ENCODE assay signal across 1 cellular context in the genomic region with DNA sequence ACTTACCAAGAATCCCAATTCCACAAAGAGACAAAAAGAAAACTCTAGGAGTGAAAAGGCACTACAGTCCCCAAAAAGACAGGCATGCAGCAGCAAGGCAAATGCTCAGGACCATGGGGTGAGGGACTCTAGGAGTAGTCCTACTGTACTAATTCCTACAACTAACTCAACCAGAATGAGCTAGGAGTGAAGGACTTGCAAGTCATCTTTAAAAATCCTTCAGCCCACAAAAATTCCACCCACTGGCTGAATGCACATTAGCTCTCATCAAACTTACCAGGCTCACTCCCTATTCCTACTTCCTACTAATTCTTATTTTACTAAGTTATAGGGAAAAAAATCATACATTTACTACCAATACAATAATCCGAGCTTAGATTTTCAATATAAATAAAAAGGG.
TF ChIP-seq lines count a peak whose summit lies in the region.

No MANE protein-coding gene starts in this region.

TF ChIP-seq in IMR-90, 13 proteins besides CTCF, POLR2A, EP300 and RAD21 (continued from another document):
- TF ChIP-seq, protein P1, sequence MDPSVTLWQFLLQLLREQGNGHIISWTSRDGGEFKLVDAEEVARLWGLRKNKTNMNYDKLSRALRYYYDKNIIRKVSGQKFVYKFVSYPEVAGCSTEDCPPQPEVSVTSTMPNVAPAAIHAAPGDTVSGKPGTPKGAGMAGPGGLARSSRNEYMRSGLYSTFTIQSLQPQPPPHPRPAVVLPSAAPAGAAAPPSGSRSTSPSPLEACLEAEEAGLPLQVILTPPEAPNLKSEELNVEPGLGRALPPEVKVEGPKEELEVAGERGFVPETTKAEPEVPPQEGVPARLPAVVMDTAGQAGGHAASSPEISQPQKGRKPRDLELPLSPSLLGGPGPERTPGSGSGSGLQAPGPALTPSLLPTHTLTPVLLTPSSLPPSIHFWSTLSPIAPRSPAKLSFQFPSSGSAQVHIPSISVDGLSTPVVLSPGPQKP (IDR thresholded peaks at IDR 0.05; ENCODE audit: borderline replicate concordance, low read depth, low read length): no peak
- TF ChIP-seq RCOR1 (IDR thresholded peaks at IDR 0.05; ENCODE audit: insufficient replicate concordance, low read length): no peak
- TF ChIP-seq MAZ (IDR thresholded peaks at IDR 0.05; ENCODE audit: borderline replicate concordance, low read depth, low read length): no peak
- no peak for TF ChIP-seq MXI1 (IDR thresholded peaks at IDR 0.05; ENCODE audit: borderline replicate concordance, low read depth, low read length)
- TF ChIP-seq CHD1 (IDR thresholded peaks at IDR 0.05; ENCODE audit: low read depth, low read length): no peak
- no peak for TF ChIP-seq FOS (IDR thresholded peaks at IDR 0.05; ENCODE audit: low read depth, low read length)
- TF ChIP-seq BHLHE40 (IDR thresholded peaks at IDR 0.05; ENCODE audit: low read depth, low read length): no peak
- TF ChIP-seq RFX5 (IDR thresholded peaks at IDR 0.05; ENCODE audit: low read depth, low read length): no peak
- no peak for TF ChIP-seq CEBPB (IDR thresholded peaks at IDR 0.05; ENCODE audit: low read depth, low read length)
- no peak for TF ChIP-seq SMC3 (IDR thresholded peaks at IDR 0.05; ENCODE audit: low read depth, low read length)
